1 cellular context compared by ENCODE assay signal in the genomic region with DNA sequence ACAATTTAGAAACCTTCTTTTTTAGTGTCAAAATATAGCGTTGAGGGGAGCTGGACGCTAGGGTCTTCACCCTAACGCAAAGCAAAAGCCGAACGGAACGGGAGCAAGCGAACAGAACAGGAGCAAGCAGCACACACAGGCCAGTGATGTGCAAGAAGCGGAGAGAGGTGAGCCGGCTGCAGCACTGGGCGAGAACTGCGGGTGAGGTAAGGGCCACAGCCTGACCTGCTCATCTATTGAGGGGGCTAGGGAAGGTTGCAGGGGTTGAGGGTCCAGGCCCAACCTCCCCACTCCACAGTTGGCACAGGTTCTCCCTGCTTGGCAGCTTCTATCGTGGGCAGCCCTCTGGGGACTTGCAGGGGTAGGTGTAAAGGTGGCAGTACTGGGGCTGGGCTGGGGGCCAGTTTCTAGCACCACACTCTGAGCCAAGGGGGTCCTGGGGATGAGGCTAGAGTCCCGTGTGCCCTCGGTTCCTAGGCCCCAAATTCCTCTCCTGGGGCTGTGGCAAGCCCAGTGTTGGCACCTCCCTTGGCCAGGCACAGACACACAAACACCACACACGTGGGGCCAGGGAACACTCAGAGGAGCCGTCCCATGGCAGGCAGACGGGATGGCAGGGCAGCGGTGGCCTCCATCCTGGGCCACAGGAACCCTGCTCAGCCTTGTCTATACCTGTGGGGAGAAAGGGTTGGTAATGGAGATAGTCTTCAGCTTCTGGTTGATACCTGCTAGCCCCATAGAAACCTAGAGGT.
TF ChIP-seq lines count a peak whose summit lies in the region.

No MANE protein-coding gene starts in this region.

TF ChIP-seq in K562, 482 proteins besides CTCF, POLR2A, EP300 and RAD21:
- TF ChIP-seq, protein P1, sequence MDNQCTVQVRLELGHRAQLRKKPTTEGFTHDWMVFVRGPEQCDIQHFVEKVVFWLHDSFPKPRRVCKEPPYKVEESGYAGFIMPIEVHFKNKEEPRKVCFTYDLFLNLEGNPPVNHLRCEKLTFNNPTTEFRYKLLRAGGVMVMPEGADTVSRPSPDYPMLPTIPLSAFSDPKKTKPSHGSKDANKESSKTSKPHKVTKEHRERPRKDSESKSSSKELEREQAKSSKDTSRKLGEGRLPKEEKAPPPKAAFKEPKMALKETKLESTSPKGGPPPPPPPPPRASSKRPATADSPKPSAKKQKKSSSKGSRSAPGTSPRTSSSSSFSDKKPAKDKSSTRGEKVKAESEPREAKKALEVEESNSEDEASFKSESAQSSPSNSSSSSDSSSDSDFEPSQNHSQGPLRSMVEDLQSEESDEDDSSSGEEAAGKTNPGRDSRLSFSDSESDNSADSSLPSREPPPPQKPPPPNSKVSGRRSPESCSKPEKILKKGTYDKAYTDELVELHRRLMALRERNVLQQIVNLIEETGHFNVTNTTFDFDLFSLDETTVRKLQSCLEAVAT (IDR thresholded peaks at IDR 0.05) = no peak
- TF ChIP-seq POLR2G (IDR thresholded peaks at IDR 0.05; ENCODE audit: low read depth, low read length) = 0 out of 2 replicates have a peak, but pooled peaks have one; percentile 23
- no peak for TF ChIP-seq ZNF165 (CRISPR knock-in tag; IDR thresholded peaks at IDR 0.05; ENCODE audit: borderline replicate concordance)
- TF ChIP-seq SP1 (CRISPR knock-in tag; IDR thresholded peaks at IDR 0.05) = no peak
- TF ChIP-seq TAF7 (tag; IDR thresholded peaks at IDR 0.05) = no peak
